ENCODE assay signal across 24 cellular contexts in genomic region chr7:20607216-20607615, GRCh38. TPM values are rescaled to one million over a fixed set of nuclear protein-coding genes. Genes with fewer than 3 reads are reported as not detected.
"Had no signal": no experiment of that assay in that cellular context is flagged by ENCODE, and none has a peak within 500 bp of the region (broad histone marks: within the 10 kb centered on the region; RNA-seq: fewer than 3 reads in every experiment).

No MANE protein-coding gene starts in this region.

- H3K27me3 Mint-ChIP-seq: activated CD4-positive, alpha-beta T cell treated with anti-CD3 and anti-CD28 coated beads, Interleukin-2, amount 10 ng/mL, durations not matched to agents 7 days and 5 days; activated naive CD4-positive, alpha-beta T cell treated with anti-CD3 and anti-CD28 coated beads, Interleukin-2, amount 10 ng/mL, durations not matched to agents 7 days and 5 days; activated T-helper 17 cell treated with anti-CD3 and anti-CD28 coated beads, Interleukin-2, amount 50 U/mL, for 72 hours had no signal

- H3K27me3 ChIP-seq: brain microvascular endothelial cell had no signal

- H2AFZ ChIP-seq: PC-9 had no signal

- H3K27ac Mint-ChIP-seq: activated CD4-positive, alpha-beta memory T cell treated with anti-CD3 and anti-CD28 coated beads for 36 hours; activated CD4-positive, alpha-beta T cell treated with anti-CD3 and anti-CD28 coated beads, Interleukin-2, amount 10 ng/mL, durations not matched to agents 7 days and 5 days; activated naive CD4-positive, alpha-beta T cell treated with anti-CD3 and anti-CD28 coated beads, Interleukin-2, amount 10 ng/mL, durations not matched to agents 7 days and 5 days; activated naive CD8-positive, alpha-beta T cell treated with anti-CD3 and anti-CD28 coated beads for 36 hours; activated T-helper 17 cell treated with anti-CD3 and anti-CD28 coated beads, Interleukin-2, amount 50 U/mL, for 72 hours; T-helper 17 cell had no signal

- H3K27ac ChIP-seq: brain microvascular endothelial cell, PC-9 had no signal

- H3K9me3 Mint-ChIP-seq: activated CD4-positive, alpha-beta memory T cell treated with anti-CD3 and anti-CD28 coated beads for 36 hours; activated CD4-positive, alpha-beta T cell treated with anti-CD3 and anti-CD28 coated beads, Interleukin-2, amount 10 ng/mL, durations not matched to agents 7 days and 5 days; activated naive CD4-positive, alpha-beta T cell treated with anti-CD3 and anti-CD28 coated beads, Interleukin-2, amount 10 ng/mL, durations not matched to agents 7 days and 5 days; activated naive CD8-positive, alpha-beta T cell treated with anti-CD3 and anti-CD28 coated beads for 36 hours; activated T-helper 17 cell treated with anti-CD3 and anti-CD28 coated beads, Interleukin-2, amount 50 U/mL, for 72 hours had no signal

- H3K36me3 ChIP-seq: brain microvascular endothelial cell had no signal

- DNase-seq: activated CD4-positive, alpha-beta memory T cell treated with anti-CD3 and anti-CD28 coated beads for 36 hours; activated CD4-positive, alpha-beta T cell treated with anti-CD3 and anti-CD28 coated beads, Interleukin-2, amount 10 ng/mL, durations not matched to agents 7 days and 5 days; activated CD4-positive, CD25-positive, alpha-beta regulatory T cell; activated CD8-positive, alpha-beta memory T cell treated with anti-CD3 and anti-CD28 coated beads for 24 hours; activated gamma-delta T cell; activated naive CD4-positive, alpha-beta T cell treated with anti-CD3 and anti-CD28 coated beads, Interleukin-2, amount 10 ng/mL, durations not matched to agents 7 days and 5 days; activated naive CD8-positive, alpha-beta T cell treated with anti-CD3 and anti-CD28 coated beads for 36 hours; activated T-cell treated with anti-CD3 and anti-CD28 coated beads for 4 hours; activated T-cell treated with anti-CD3 and anti-CD28 coated beads, Interleukin-2, amount 50 U/mL, for 48 hours; brain microvascular endothelial cell; cerebellar nuclear complex; KG1; MM.1S; NCI-H146; NCI-H187 treated with DMSO at 0.1 percent for 48 hours; NCI-H2081 treated with DMSO at 0.1 percent for 48 hours; NCI-H446; NCI-H524; PC-9; SIG-M5; T-helper 17 cell; T-helper 9 cell had no signal

- ATAC-seq: activated T-helper 17 cell treated with anti-CD3 and anti-CD28 coated beads, Interleukin-2, amount 50 U/mL, for 72 hours; T-helper 17 cell had no signal

- H3K4me3 ChIP-seq: PC-9 had no signal

- H3K4me3 Mint-ChIP-seq: activated CD4-positive, alpha-beta memory T cell treated with anti-CD3 and anti-CD28 coated beads for 36 hours; activated CD4-positive, alpha-beta T cell treated with anti-CD3 and anti-CD28 coated beads, Interleukin-2, amount 10 ng/mL, durations not matched to agents 7 days and 5 days; activated naive CD4-positive, alpha-beta T cell treated with anti-CD3 and anti-CD28 coated beads, Interleukin-2, amount 10 ng/mL, durations not matched to agents 7 days and 5 days; activated naive CD8-positive, alpha-beta T cell treated with anti-CD3 and anti-CD28 coated beads for 36 hours; activated T-helper 17 cell treated with anti-CD3 and anti-CD28 coated beads, Interleukin-2, amount 50 U/mL, for 72 hours; T-helper 17 cell had no signal

- H3K36me3 Mint-ChIP-seq: activated CD4-positive, alpha-beta memory T cell treated with anti-CD3 and anti-CD28 coated beads for 36 hours; activated naive CD4-positive, alpha-beta T cell treated with anti-CD3 and anti-CD28 coated beads, Interleukin-2, amount 10 ng/mL, durations not matched to agents 7 days and 5 days; activated naive CD8-positive, alpha-beta T cell treated with anti-CD3 and anti-CD28 coated beads for 36 hours had no signal

- H3K4me2 ChIP-seq: PC-9 had no signal

- H3K4me1 Mint-ChIP-seq: activated CD4-positive, alpha-beta T cell treated with anti-CD3 and anti-CD28 coated beads, Interleukin-2, amount 10 ng/mL, durations not matched to agents 7 days and 5 days; activated naive CD4-positive, alpha-beta T cell treated with anti-CD3 and anti-CD28 coated beads, Interleukin-2, amount 10 ng/mL, durations not matched to agents 7 days and 5 days; activated naive CD8-positive, alpha-beta T cell treated with anti-CD3 and anti-CD28 coated beads for 36 hours; activated T-helper 17 cell treated with anti-CD3 and anti-CD28 coated beads, Interleukin-2, amount 50 U/mL, for 72 hours had no signal

RNA-seq across cellular contexts. Expression of gene ABCB5, which starts 8.3 kb away (rescaled TPM):
- total RNA-seq: activated CD4-positive, alpha-beta memory T cell treated with anti-CD3 and anti-CD28 coated beads for 36 hours; activated CD4-positive, alpha-beta T cell treated with anti-CD3 and anti-CD28 coated beads, Interleukin-2, amount 10 ng/mL, durations not matched to agents 7 days and 5 days; activated naive CD8-positive, alpha-beta T cell treated with anti-CD3 and anti-CD28 coated beads for 36 hours; activated T-helper 17 cell treated with anti-CD3 and anti-CD28 coated beads, Interleukin-2, amount 50 U/mL, for 72 hours; cardiac septum; PC-9; T-helper 17 cell had no signal
